ENCODE assay signal across 17 cellular contexts in genomic region chr4:38894340-38894982, GRCh38. TPM values are rescaled to one million over a fixed set of nuclear protein-coding genes. Genes with fewer than 3 reads are reported as not detected.
A peak's percentile ranks its signal among the peaks of the same experiment; 100 is the strongest.
DNase-seq lines count a peak whose midpoint lies in the region; ATAC-seq, FAIRE-seq and TF ChIP-seq lines count a peak whose summit lies in the region.
"Had no signal": no experiment of that assay in that cellular context is flagged by ENCODE, and none has a peak within 500 bp of the region (broad histone marks: within the 10 kb centered on the region; RNA-seq: fewer than 3 reads in every experiment).

No MANE protein-coding gene starts in this region.

- POLR2A ChIA-PET in A549 (lab: Yijun Ruan, JAX), result no interaction called here
- POLR2A ChIA-PET in SK-N-SH (lab: Yijun Ruan, JAX), result no interaction called here

- no peak overlapping the region for H3K4me2 ChIP-seq in A549
- H3K4me2 ChIP-seq in SK-N-SH, result no peak overlapping the region

- TF ChIP-seq RAD21 in A549 (conservative IDR thresholded peaks at IDR 0.05 in 1 of 2, IDR thresholded peaks at IDR 0.05 in 1 of 2) (peak in 1 of 2 experiments; percentile 13; a peak in 2 of 5 replicates), SK-N-SH (IDR thresholded peaks at IDR 0.05; ENCODE audit: low read length) (no peak)

- H3K36me3 ChIP-seq in SK-N-SH (replicated peaks in 1 of 2; ENCODE audit: control insufficient read depth in 1 of 2, insufficient read depth in 2 of 2, low read length in 1 of 2), result peaks cover 0 to 62% of the 10 kb centered on the region in 2 experiments
- peaks cover 8 to 59% (median 41%) of the 10 kb centered on the region in 4 donors for H3K36me3 ChIP-seq in esophagus muscularis mucosa
- H3K36me3 ChIP-seq: breast epithelium had no signal

- H4K20me1 ChIP-seq in SK-N-SH (ENCODE audit: insufficient read depth), result no peaks in the 10 kb centered on the region

- intact Hi-C loops in esophagus muscularis mucosa (cut with DNase I), result no loop called here

- ATAC-seq in A549 (peak; percentile 34 to 38; a peak in 1 of 6 replicates), GM19463 (IDR thresholded peaks at IDR 0.05; ENCODE audit: unreplicated experiment) (peak; percentile 62)
- ATAC-seq: esophagus mucosa had no signal

- H3K9me3 ChIP-seq in A549 (no peaks in the 10 kb centered on the region), SK-N-SH (no peaks in the 10 kb centered on the region), esophagus muscularis mucosa (no peaks in the 10 kb centered on the region)
- H3K9me3 ChIP-seq: breast epithelium, pancreas, sigmoid colon had no signal

- H3K9me2 ChIP-seq in SK-N-SH, result no peaks in the 10 kb centered on the region

- peaks cover 17% of the 10 kb centered on the region for H3K79me2 ChIP-seq in SK-N-SH (ENCODE audit: insufficient read depth)

- H3K27ac ChIP-seq in A549 (no peak overlapping the region), SK-N-SH (ENCODE audit: low read depth in 2 of 2, low read length in 1 of 2) (no peak overlapping the region), esophagus muscularis mucosa (replicated peaks in 1 of 4) (no peak overlapping the region)
- H3K27ac ChIP-seq: breast epithelium, pancreas, sigmoid colon, VCaP had no signal

- CTCF ChIA-PET in A549 (lab: Yijun Ruan, JAX), result interaction anchor here (2.2 kb wide), 1 partner anchor 8 kb away, joined by 9 read pairs; no protein-coding TSS in a partner anchor
- CTCF ChIA-PET in SK-N-SH (lab: Yijun Ruan, JAX), result interaction anchor here (0.6 to 3.3 kb wide), 4 partner anchors 8 to 241 kb away, joined by 3 to 10 read pairs (median 7); no protein-coding TSS in a partner anchor

- TF ChIP-seq CTCF in A549 (IDR thresholded peaks at IDR 0.05) (no peak), SK-N-SH (IDR thresholded peaks at IDR 0.05) (no peak), esophagus muscularis mucosa (IDR thresholded peaks at IDR 0.05) (no peak)

- no peak overlapping the region for H2AFZ ChIP-seq in SK-N-SH (ENCODE audit: low read depth)

- peaks cover 13% of the 10 kb centered on the region for H3F3A ChIP-seq in SK-N-SH (replicated peaks; ENCODE audit: insufficient read depth)

- WGBS in A549 (ENCODE audit: missing lambda C conversion rate), result 91% methylated on average over 7 of the region's 7 CpGs
- over 99% methylated on average over 7 of the region's 7 CpGs for WGBS in SK-N-SH (ENCODE audit: low lambda C conversion rate)
- WGBS in esophagus muscularis mucosa, result 90% methylated on average over 7 of the region's 7 CpGs

- H3K4me1 ChIP-seq in A549, result peaks cover 12% of the 10 kb centered on the region; the same call in 2 of the 3 replicates
- peaks cover 0 to 12% of the 10 kb centered on the region in 2 experiments; a peak in 2 of 4 replicates for H3K4me1 ChIP-seq in SK-N-SH (ENCODE audit: control insufficient read depth in 1 of 2, insufficient read depth in 2 of 2, low read depth in 1 of 2, low read length in 1 of 2)
- H3K4me1 ChIP-seq in esophagus muscularis mucosa, result peaks cover 0 to 37% (median 25%) of the 10 kb centered on the region in 4 donors
- H3K4me1 ChIP-seq: breast epithelium had no signal

- TF ChIP-seq EP300 in A549 (IDR thresholded peaks at IDR 0.05) (no peak), SK-N-SH (IDR thresholded peaks at IDR 0.05; ENCODE audit: borderline replicate concordance in 1 of 2, low read depth in 1 of 2, low read length in 1 of 2) (no peak), esophagus muscularis mucosa (IDR thresholded peaks at IDR 0.05) (no peak)

- TF ChIP-seq POLR2A in A549 (IDR thresholded peaks at IDR 0.05; ENCODE audit: low read length) (no peak), esophagus muscularis mucosa (IDR thresholded peaks at IDR 0.05; ENCODE audit: low read depth) (no peak)

- peak in 1 of 2 experiments; percentile 26 for DNase-seq in A549 (ENCODE audit: low read depth in 1 of 2, low spot score in 1 of 2)
- DNase-seq in SK-N-SH, result no peak
- peak; percentile 24 for DNase-seq in foreskin melanocyte
- DNase-seq in esophagus muscularis mucosa (ENCODE audit: extremely low spot score), result no peak
- DNase-seq in NCI-H1048 (lab: John Stamatoyannopoulos, UW), result no peak
- no peak for DNase-seq in DMS 273 treated with DMSO at 0.1 percent for 48 hours (lab: John Stamatoyannopoulos, UW)
- DNase-seq in UCSD-AML1 (lab: John Stamatoyannopoulos, UW; ENCODE audit: unreplicated experiment), result no peak
- DNase-seq: head of caudate nucleus, naive B cell, NCI-H1436, sigmoid colon had no signal

- FAIRE-seq in A549 (lab: Jason Lieb, UNC), result no peak
- FAIRE-seq: pancreas had no signal

- no peak overlapping the region for H3K9ac ChIP-seq in SK-N-SH

- H3K4me3 ChIP-seq in A549 (no peak overlapping the region), SK-N-SH (ENCODE audit: low read depth in 2 of 2, low read length in 1 of 2) (no peak overlapping the region), esophagus muscularis mucosa (no peak overlapping the region)
- H3K4me3 ChIP-seq: breast epithelium, pancreas, sigmoid colon had no signal

- H3K27me3 ChIP-seq in SK-N-SH (ENCODE audit: insufficient read depth) (no peaks in the 10 kb centered on the region), esophagus muscularis mucosa (no peaks in the 10 kb centered on the region)
- H3K27me3 ChIP-seq: breast epithelium, pancreas, sigmoid colon had no signal

TF ChIP-seq in A549, 52 proteins besides CTCF, POLR2A, EP300 and RAD21 (continues in another document):
- TF ChIP-seq REST (IDR thresholded peaks at IDR 0.05), result no peak

TF ChIP-seq in SK-N-SH, 30 proteins besides CTCF, POLR2A, EP300 and RAD21:
- TF ChIP-seq MEF2A (IDR thresholded peaks at IDR 0.05; ENCODE audit: borderline replicate concordance, low read depth), result no peak
- TF ChIP-seq NFIC (IDR thresholded peaks at IDR 0.05; ENCODE audit: borderline replicate concordance), result no peak
- TF ChIP-seq TCF12 (IDR thresholded peaks at IDR 0.05), result no peak
- no peak for TF ChIP-seq FOXJ3 (CRISPR knock-in tag; IDR thresholded peaks at IDR 0.05)
- 0 out of 2 replicates have a peak, but pooled peaks have one; percentile 14 for TF ChIP-seq USF1 (IDR thresholded peaks at IDR 0.05; ENCODE audit: borderline replicate concordance, low read depth)
- TF ChIP-seq SIN3A (IDR thresholded peaks at IDR 0.05; ENCODE audit: borderline replicate concordance, low read depth, low read length), result no peak
- no peak for TF ChIP-seq TEAD4 (IDR thresholded peaks at IDR 0.05; ENCODE audit: borderline replicate concordance, insufficient read depth)
- no peak for TF ChIP-seq GATA2 (CRISPR knock-in tag; IDR thresholded peaks at IDR 0.05)
- TF ChIP-seq ZBTB33 (IDR thresholded peaks at IDR 0.05; ENCODE audit: borderline replicate concordance, low read depth), result no peak
TF ChIP-seq in SK-N-SH: peak in this region for 1.

RNA-seq across cellular contexts. Expression of gene FAM114A1, which starts 26.9 kb away (rescaled TPM):
- polyA plus RNA-seq in A549 (2011; rRNA removed) (50.3 and 55.4 TPM in 2 replicates), A549 (2017; fragmentation: RNase III; extraction: RNeasy Plus Mini Kit Qiagen cat#74134 plus additional on column Dnase treatment) (39.2 to 51.7 TPM (median 44.2 TPM) in 3 replicates), SK-N-SH (2012; rRNA removed) (48.2 and 54.2 TPM in 2 replicates)
- 31.6 and 34.4 TPM in 2 replicates for polyA plus RNA-seq in A549 (2012; cell fraction: cytosol; rRNA removed)
- 27.5 and 31.6 TPM in 2 replicates for polyA plus RNA-seq in A549 (2012; cell fraction: nucleus; rRNA removed)
- polyA minus RNA-seq in A549 (2011; rRNA and poly(A)+ RNA removed), result 63.1 and 93.4 TPM in 2 replicates
- polyA plus RNA-seq in SK-N-SH (2012; cell fraction: cytosol; rRNA removed), result 37.9 and 43.6 TPM in 2 replicates
- polyA plus RNA-seq in SK-N-SH (2012; cell fraction: nucleus; rRNA removed), result 36.8 and 41.4 TPM in 2 replicates
- total RNA-seq in esophagus muscularis mucosa, result 100 to 1,000 TPM in 3 of 4 donors, 10 to 100 TPM in 1; 88.6 to 145 (median 110) TPM
- total RNA-seq: activated CD8-positive, alpha-beta memory T cell treated with anti-CD3 and anti-CD28 coated beads for 36 hours had no signal

RNA-seq across cellular contexts. Expression of gene TLR6, which starts 37.8 kb away (rescaled TPM):
- polyA plus RNA-seq in A549 (2011; rRNA removed) (11.5 and 13.2 TPM in 2 replicates), A549 (2017; fragmentation: RNase III; extraction: RNeasy Plus Mini Kit Qiagen cat#74134 plus additional on column Dnase treatment) (5.2 to 5.9 TPM (median 5.6 TPM) in 3 replicates), SK-N-SH (2012; rRNA removed) (0.10 and 0.19 TPM in 2 replicates)
- 1.4 and 1.5 TPM in 2 replicates for polyA plus RNA-seq in A549 (2012; cell fraction: cytosol; rRNA removed)
- polyA plus RNA-seq in A549 (2012; cell fraction: nucleus; rRNA removed), result 2.1 and 3.0 TPM in 2 replicates
- 12.6 and 15.0 TPM in 2 replicates for polyA minus RNA-seq in A549 (2011; rRNA and poly(A)+ RNA removed)
- 0.13 and 0.14 TPM in 2 replicates for polyA plus RNA-seq in SK-N-SH (2012; cell fraction: cytosol; rRNA removed)
- polyA plus RNA-seq in SK-N-SH (2012; cell fraction: nucleus; rRNA removed), result 0.39 and 0.56 TPM in 2 replicates
- total RNA-seq in esophagus muscularis mucosa, result 1 to 10 TPM; 1.1 to 1.8 (median 1.7) TPM
